Comparison of ENCODE assay signal across 1 cellular context in genomic region chr6:36820700-36821580, GRCh38.
TF ChIP-seq lines count a peak whose summit lies in the region.

No MANE protein-coding gene starts in this region.

TF ChIP-seq in SK-N-SH treated with all-trans-retinoic acid at 6 μM for 48 hours, 23 proteins besides CTCF, POLR2A, EP300 and RAD21 (continued from another document):
- TF ChIP-seq CREB5 (CRISPR knock-in tag; IDR thresholded peaks at IDR 0.05; ENCODE audit: low read depth): no peak
- TF ChIP-seq TCF4 (CRISPR knock-in tag; IDR thresholded peaks at IDR 0.05; ENCODE audit: borderline replicate concordance): no peak
- TF ChIP-seq ZNF70 (CRISPR knock-in tag; IDR thresholded peaks at IDR 0.05): no peak
- TF ChIP-seq BACH2 (CRISPR knock-in tag; IDR thresholded peaks at IDR 0.05; ENCODE audit: borderline replicate concordance): no peak
- no peak for TF ChIP-seq TOX (CRISPR knock-in tag; IDR thresholded peaks at IDR 0.05; ENCODE audit: borderline replicate concordance)
- TF ChIP-seq GLIS3 (CRISPR knock-in tag; IDR thresholded peaks at IDR 0.05): no peak
